ENCODE assay signal across 8 cellular contexts in genomic region chr5:1799602-1800469, GRCh38. TPM values are rescaled to one million over a fixed set of nuclear protein-coding genes. Genes with fewer than 3 reads are reported as not detected.
DNase-seq lines count a peak whose midpoint lies in the region; ATAC-seq and TF ChIP-seq lines count a peak whose summit lies in the region.

TSS of gene MRPL36 (minus strand) at chr5:1799837. CDS start at chr5:1798935, 902 bp downstream.

- peak within 1 kb of the TSS; percentile 93 for H3K4me3 ChIP-seq in BE2C (ENCODE audit: low read depth, low read length)

- no peak for TF ChIP-seq CTCF in BE2C (IDR thresholded peaks at IDR 0.05; ENCODE audit: low read depth, low read length)

- H3K27me3 ChIP-seq in BE2C, result no peaks in the 10 kb centered on the region

- intact Hi-C loops in left colon (cut with DNase I, micrococcal nuclease), result no loop called here

- peak; percentile 96 for DNase-seq in BE2C
- DNase-seq in NCI-H748 treated with DMSO at 0.1 percent for 48 hours (lab: John Stamatoyannopoulos, UW), result peak; percentile 97
- DNase-seq in activated CD4-positive, alpha-beta T cell treated with anti-CD3 and anti-CD28 coated beads, Interleukin-2, amount 50 U/mL, for 1 hour, result peak; percentile 94
- DNase-seq in cortex of kidney (lab: John Stamatoyannopoulos, UW), result peak; percentile 84
- peak; percentile 88 to 96 for DNase-seq in left colon
- peak; percentile 93 to 95 for DNase-seq in stimulated activated CD4-positive, alpha-beta T cell treated with anti-CD3 and anti-CD28 coated beads, Interleukin-1b, Interleukin-23, amount 100 ng/mL, for 4 hours (ENCODE audit: low read depth in 2 of 2)

- ATAC-seq in GM19328 (IDR thresholded peaks at IDR 0.05; ENCODE audit: unreplicated experiment) (peak; percentile 45), HG03521 (IDR thresholded peaks at IDR 0.05; ENCODE audit: unreplicated experiment) (peak; percentile 57), left colon (peak; percentile 85)

- H3K36me3 ChIP-seq in BE2C, result peaks cover 39% of the 10 kb centered on the region

- H3K9me3 ChIP-seq in BE2C, result no peaks in the 10 kb centered on the region

- H3K4me1 ChIP-seq in BE2C, result no peaks in the 10 kb centered on the region; the same call in 1 of the 2 replicates

RNA-seq across cellular contexts. Expression of gene MRPL36, which starts in this region (rescaled TPM):
- 180 TPM for polyA plus RNA-seq in BE2C (2012; ENCODE audit: insufficient read depth, insufficient read length, low read depth)
- 10 to 100 TPM; 26.6 to 33.7 TPM for total RNA-seq in left colon

Comparison
In these comparisons a context has a peak if more than half of its experiments do, and no peak if none do; other contexts are left out.
1. Peak in every context shown above with its lines: DNase-seq, ATAC-seq and H3K4me3 ChIP-seq.